21 cellular contexts compared by ENCODE assay signal in genomic region chr4:95263391-95263790, GRCh38.
"Had no signal": no experiment of that assay in that cellular context is flagged by ENCODE, and none has a peak within 500 bp of the region (broad histone marks: within the 10 kb centered on the region; RNA-seq: fewer than 3 reads in every experiment).

No MANE protein-coding gene starts in this region.

- H3K27ac ChIP-seq: breast epithelium, neural progenitor cell, spleen, uterus, VCaP had no signal

- DNase-seq: activated CD4-positive, alpha-beta T cell treated with anti-CD3 and anti-CD28 coated beads, Interleukin-2, amount 10 ng/mL, durations not matched to agents 7 days and 5 days; activated CD4-positive, CD25-positive, alpha-beta regulatory T cell treated with anti-CD3 and anti-CD28 coated beads, Interleukin-2, amount 50 U/mL, for 72 hours; activated CD8-positive, alpha-beta memory T cell treated with anti-CD3 and anti-CD28 coated beads, Interleukin-2, amount 10 ng/mL, durations not matched to agents 7 days and 5 days; activated CD8-positive, alpha-beta T cell treated with anti-CD3 and anti-CD28 coated beads for 36 hours; activated gamma-delta T cell treated with Interleukin-2 at 50 U/mL for 16 hours; activated T-cell treated with anti-CD3 and anti-CD28 coated beads for 4 hours; cerebellar nuclear complex; effector CD8-positive, alpha-beta T cell; erythroblast; foreskin fibroblast; kidney; naive thymus-derived CD8-positive, alpha-beta T cell; retina; spleen; stimulated activated CD4-positive, alpha-beta T cell treated with anti-CD3 and anti-CD28 coated beads, Interleukin-4, amount 100 ng/mL, for 24 hours; T-cell; trophoblast cell; uterus had no signal

- H3K4me3 ChIP-seq: breast epithelium, neural progenitor cell, spleen, uterus had no signal
